In genomic region chr13:21504379-21504778, GRCh38 we compare ENCODE assay signal across 14 cellular contexts. TPM values are rescaled to one million over a fixed set of nuclear protein-coding genes. Genes with fewer than 3 reads are reported as not detected.
DNase-seq lines count a peak whose midpoint lies in the region; ATAC-seq and TF ChIP-seq lines count a peak whose summit lies in the region.
"Had no signal": no experiment of that assay in that cellular context is flagged by ENCODE, and none has a peak within 500 bp of the region (broad histone marks: within the 10 kb centered on the region; RNA-seq: fewer than 3 reads in every experiment).

No MANE protein-coding gene starts in this region.

- ATAC-seq in SK-N-SH treated with all-trans-retinoic acid at 6 μM for 48 hours (no peak), HG02763 (IDR thresholded peaks at IDR 0.05; ENCODE audit: unreplicated experiment) (no peak)
- ATAC-seq: CD8-positive, alpha-beta T cell; GM12878 had no signal

- CTCF ChIA-PET in GM10248 (lab: Yijun Ruan, JAX): no interaction called here

- TF ChIP-seq CTCF in GM10248 (IDR thresholded peaks at IDR 0.05; ENCODE audit: control extremely low read depth, extremely low read depth, low read depth, missing control alignments): no peak

- POLR2A ChIA-PET in GM10248 (lab: Yijun Ruan, JAX): no interaction called here

- peak; percentile 26 for DNase-seq in SK-N-DZ (ENCODE audit: low spot score)
- no peak for DNase-seq in GM10248 (ENCODE audit: extremely low spot score)
- no peak for DNase-seq in NCI-H1417 treated with DMSO at 0.1 percent for 48 hours (lab: John Stamatoyannopoulos, UW)
- DNase-seq: 8988T; ACHN; Caco-2; Calu3; CD4-positive, alpha-beta T cell; CD8-positive, alpha-beta T cell; DMS79 treated with DMSO at 0.1 percent for 48 hours; GF-D8 had no signal

TF ChIP-seq in SK-N-SH treated with all-trans-retinoic acid at 6 μM for 48 hours, 23 proteins besides CTCF, POLR2A, EP300 and RAD21:
- no peak for TF ChIP-seq ZFP30 (CRISPR knock-in tag; IDR thresholded peaks at IDR 0.05)
- 0 out of 2 replicates have a peak, but pooled peaks have one; percentile 57 for TF ChIP-seq CSRNP3 (CRISPR knock-in tag; IDR thresholded peaks at IDR 0.05)
- no peak for TF ChIP-seq OSR1 (CRISPR knock-in tag; IDR thresholded peaks at IDR 0.05)
- no peak for TF ChIP-seq PPARA (CRISPR knock-in tag; IDR thresholded peaks at IDR 0.05; ENCODE audit: borderline replicate concordance)
- no peak for TF ChIP-seq ARNTL (CRISPR knock-in tag; IDR thresholded peaks at IDR 0.05; ENCODE audit: borderline replicate concordance, low read depth)
- TF ChIP-seq RARB (CRISPR knock-in tag; IDR thresholded peaks at IDR 0.05): no peak
- no peak for TF ChIP-seq TOX (CRISPR knock-in tag; IDR thresholded peaks at IDR 0.05; ENCODE audit: borderline replicate concordance)
- peak; percentile 94 for TF ChIP-seq TCF4 (CRISPR knock-in tag; IDR thresholded peaks at IDR 0.05; ENCODE audit: borderline replicate concordance)
- TF ChIP-seq TSHZ2 (CRISPR knock-in tag; IDR thresholded peaks at IDR 0.05): peak; percentile 59; the same call in 1 of the 2 replicates

RNA-seq across cellular contexts. Expression of gene ZDHHC20, which starts 45.3 kb away (rescaled TPM):
- polyA plus RNA-seq in SK-N-DZ (2014; cell fraction: cytosol; rRNA removed): 28.5 and 29.2 TPM in 2 replicates
- 21.2 and 21.4 TPM in 2 replicates for polyA plus RNA-seq in SK-N-DZ (2014; cell fraction: nucleus; rRNA removed)
